Comparison of ENCODE assay signal across 8 cellular contexts in genomic region chrX:135086197-135086854, GRCh38. TPM values are rescaled to one million over a fixed set of nuclear protein-coding genes. Genes with fewer than 3 reads are reported as not detected.
DNase-seq lines count a peak whose midpoint lies in the region; ATAC-seq and TF ChIP-seq lines count a peak whose summit lies in the region.

No MANE protein-coding gene starts in this region.

- no peak for TF ChIP-seq EP300 in esophagus muscularis mucosa (IDR thresholded peaks at IDR 0.05)

- peaks cover 3 to 12% of the 10 kb centered on the region in 2 donors for H3K27me3 Mint-ChIP-seq in CD8-positive, alpha-beta memory T cell
- H3K27me3 Mint-ChIP-seq in nephron (ENCODE audit: low read depth): peaks cover 4% of the 10 kb centered on the region

- H3K9me3 ChIP-seq in CD8-positive, alpha-beta memory T cell (ENCODE audit: low read length): no peaks in the 10 kb centered on the region
- H3K9me3 ChIP-seq in esophagus muscularis mucosa: no peaks in the 10 kb centered on the region

- H3K4me1 ChIP-seq in CD8-positive, alpha-beta memory T cell (ENCODE audit: insufficient read depth, low read length): no peaks in the 10 kb centered on the region
- H3K4me1 ChIP-seq in esophagus muscularis mucosa: no peaks in the 10 kb centered on the region

- no peaks in the 10 kb centered on the region for H3K36me3 Mint-ChIP-seq in CD8-positive, alpha-beta memory T cell
- H3K36me3 Mint-ChIP-seq in nephron (ENCODE audit: low read depth): no peaks in the 10 kb centered on the region

- no peak overlapping the region for H3K4me3 ChIP-seq in CD8-positive, alpha-beta memory T cell (ENCODE audit: low read length)
- no peak overlapping the region for H3K4me3 ChIP-seq in esophagus muscularis mucosa

- ATAC-seq in GM18870 (IDR thresholded peaks at IDR 0.05; ENCODE audit: unreplicated experiment): peak; percentile 97
- ATAC-seq in HG03064 (IDR thresholded peaks at IDR 0.05; ENCODE audit: low read depth, unreplicated experiment): peak; percentile 91
- peak; percentile 80 to 95 for ATAC-seq in activated CD4-positive, CD25-positive, alpha-beta regulatory T cell treated with anti-CD3 and anti-CD28 coated beads, Interleukin-2, amount 50 U/mL, for 24 hours

- H3K9me3 Mint-ChIP-seq in CD8-positive, alpha-beta memory T cell: no peaks in the 10 kb centered on the region
- peaks cover 15% of the 10 kb centered on the region for H3K9me3 Mint-ChIP-seq in nephron

- H3K27ac ChIP-seq in CD8-positive, alpha-beta memory T cell (ENCODE audit: low read depth, low read length): no peak overlapping the region
- no peak overlapping the region for H3K27ac ChIP-seq in esophagus muscularis mucosa (replicated peaks in 1 of 4)

- intact Hi-C loops in esophagus muscularis mucosa (cut with DNase I): loop anchor here (2.0 kb wide), 1 partner anchor 122 kb away; no protein-coding TSS in a partner anchor

- no peaks in the 10 kb centered on the region for H3K36me3 ChIP-seq in CD8-positive, alpha-beta memory T cell (ENCODE audit: insufficient read depth, low read length)
- no peaks in the 10 kb centered on the region for H3K36me3 ChIP-seq in esophagus muscularis mucosa

- CTCF ChIA-PET in CD8-positive, alpha-beta memory T cell (lab: Charles Lee): interaction anchor here (0.7 to 2.2 kb wide), 3 partner anchors 9 to 122 kb away, joined by 4 to 17 read pairs (median 4); no protein-coding TSS in a partner anchor

- POLR2A ChIA-PET in CD8-positive, alpha-beta memory T cell (lab: Charles Lee): no interaction called here

- H3K27me3 ChIP-seq in CD8-positive, alpha-beta memory T cell (ENCODE audit: insufficient read depth, low read length, poor library complexity, severe bottlenecking): no peaks in the 10 kb centered on the region
- H3K27me3 ChIP-seq in esophagus muscularis mucosa: no peaks in the 10 kb centered on the region

- 2% methylated on average over 4 of the region's 4 CpGs for WGBS in esophagus muscularis mucosa

- TF ChIP-seq POLR2A in esophagus muscularis mucosa (IDR thresholded peaks at IDR 0.05; ENCODE audit: low read depth): no peak

- H3K4me1 Mint-ChIP-seq in CD8-positive, alpha-beta memory T cell: peaks cover 3 to 6% (median 5%) of the 10 kb centered on the region in 3 donors
- H3K4me1 Mint-ChIP-seq in nephron: no peaks in the 10 kb centered on the region

- no peak overlapping the region for H3K4me3 Mint-ChIP-seq in CD8-positive, alpha-beta memory T cell
- H3K4me3 Mint-ChIP-seq in nephron: no peak overlapping the region

- peak overlapping the region in 2 of 8 donors; percentile 21 to 40 for H3K27ac Mint-ChIP-seq in CD8-positive, alpha-beta memory T cell
- H3K27ac Mint-ChIP-seq in nephron: peak overlapping the region in 1 of 3 experiments; percentile 28

- DNase-seq in CD8-positive, alpha-beta memory T cell: peak; percentile 8 to 63 (median 48)
- DNase-seq in NCI-H2196 (lab: John Stamatoyannopoulos, UW; ENCODE audit: unreplicated experiment): peak; percentile 57
- no peak for DNase-seq in esophagus muscularis mucosa (ENCODE audit: extremely low spot score)
- no peak for DNase-seq in GDM1 (lab: John Stamatoyannopoulos, UW)

- TF ChIP-seq CTCF in esophagus muscularis mucosa (IDR thresholded peaks at IDR 0.05) (peak; percentile 43 to 58 (median 43)), nephron (IDR thresholded peaks at IDR 0.05; ENCODE audit: unreplicated experiment in 3 of 3) (peak; percentile 47 to 59 (median 55))

RNA-seq across cellular contexts. Expression of gene SMIM10L2B, which starts 12.2 kb away (rescaled TPM):
- under 1 TPM; 0.11 to 0.13 TPM for total RNA-seq in CD8-positive, alpha-beta memory T cell
- 0.18 TPM for polyA plus RNA-seq in CD8-positive, alpha-beta memory T cell
- 1 to 10 TPM; 1.2 to 2.1 (median 2.1) TPM for total RNA-seq in esophagus muscularis mucosa

RNA-seq across cellular contexts. Expression of gene ETDB, which starts 34.0 kb away (rescaled TPM):
- total RNA-seq in CD8-positive, alpha-beta memory T cell: not detected
- polyA plus RNA-seq in CD8-positive, alpha-beta memory T cell: not detected
- total RNA-seq in esophagus muscularis mucosa: not detected

RNA-seq across cellular contexts. Expression of gene RTL8A, which starts 34.4 kb away (rescaled TPM):
- 1 to 10 TPM; 8.6 TPM for total RNA-seq in CD8-positive, alpha-beta memory T cell
- polyA plus RNA-seq in CD8-positive, alpha-beta memory T cell: 23.8 TPM
- total RNA-seq in esophagus muscularis mucosa: 10 to 100 TPM; 22.7 to 37.6 (median 34.9) TPM

RNA-seq across cellular contexts. Expression of gene RTL8C, which starts 54.2 kb away (rescaled TPM):
- 10 to 100 TPM; 26.3 to 28.4 TPM for total RNA-seq in CD8-positive, alpha-beta memory T cell
- 39.5 TPM for polyA plus RNA-seq in CD8-positive, alpha-beta memory T cell
- 100 to 1,000 TPM; 102 to 155 (median 140) TPM for total RNA-seq in esophagus muscularis mucosa

Comparison
In these comparisons a context has a peak if more than half of its experiments do, and no peak if none do; other contexts are left out.
1. DNase-seq: peak in CD8-positive, alpha-beta memory T cell (5 of 5) and NCI-H2196 (single experiment); none in esophagus muscularis mucosa (single experiment) and GDM1 (single experiment).
2. Peak in every context shown above with its lines, with median percentiles within 50 percentile points of each other: ATAC-seq.